ENCODE assay signal across 8 cellular contexts in genomic region chr2:86719637-86720540, GRCh38. TPM values are rescaled to one million over a fixed set of nuclear protein-coding genes. Genes with fewer than 3 reads are reported as not detected.
DNase-seq lines count a peak whose midpoint lies in the region; ATAC-seq and TF ChIP-seq lines count a peak whose summit lies in the region.
"Not testable (repeated sequence)": the region's sequence is repeated elsewhere in the genome, so short reads cannot be mapped to it uniquely, and the experiment has no call there.

TSS of gene RMND5A (plus strand) at chr2:86720291. CDS start at chr2:86720668, 377 bp downstream.

- TF ChIP-seq CTCF in Peyer's patch (IDR thresholded peaks at IDR 0.05), result not testable (repeated sequence)

- not testable (repeated sequence) for H3K36me3 ChIP-seq in HUES64 (ENCODE audit: insufficient read depth, low read length); Peyer's patch

- WGBS in HUES64, result under 1% methylated on average over 65 of the region's 95 CpGs

- H3K4me3 ChIP-seq in HUES64 (ENCODE audit: low read length) (peak within 1 kb of the TSS; percentile 67), Peyer's patch (peak within 1 kb of the TSS; percentile 67 to 88 (median 76)), mononuclear cell (ENCODE audit: low read length) (peak within 1 kb of the TSS; percentile 48)

- ATAC-seq in GM21447 (IDR thresholded peaks at IDR 0.05; ENCODE audit: unreplicated experiment), result peak; percentile 88

- not testable (repeated sequence) for H3K4me1 ChIP-seq in HUES64 (ENCODE audit: insufficient read depth, low read length); Peyer's patch; mononuclear cell (ENCODE audit: insufficient read depth, low read length)

- DNase-seq in D341Med (ENCODE audit: low spot score), result peak; percentile 72
- DNase-seq in Peyer's patch, result peak; percentile 83 to 96 (median 93)
- peak; percentile 97 for DNase-seq in activated T-cell treated with anti-CD3 and anti-CD28 coated beads, Interleukin-2, amount 50 U/mL, for 1 hour
- peak; percentile 69 for DNase-seq in epithelial cell of prostate (ENCODE audit: low read depth, low spot score)
- DNase-seq in stimulated activated CD8-positive, alpha-beta memory T cell treated with anti-CD3 and anti-CD28 coated beads, Interleukin-15, amount 100 ng/mL, for 48 hours (ENCODE audit: low read depth in 2 of 2), result peak; percentile 87 to 93

- not testable (repeated sequence) for H3K27me3 ChIP-seq in HUES64 (ENCODE audit: insufficient read depth, low read length); Peyer's patch; mononuclear cell (ENCODE audit: insufficient read depth, low read length)

- not testable (repeated sequence) for H3K9me3 ChIP-seq in HUES64 (ENCODE audit: insufficient read depth, low read depth, low read length); Peyer's patch; mononuclear cell (ENCODE audit: low read depth, low read length)

- H3K9ac ChIP-seq in HUES64 (ENCODE audit: low read depth, low read length), result peak within 1 kb of the TSS; percentile 79

- H3K27ac ChIP-seq in HUES64 (ENCODE audit: low read depth, low read length), result peak within 1 kb of the TSS; percentile 82
- H3K27ac ChIP-seq in Peyer's patch, result peak within 1 kb of the TSS; percentile 89 to 95 (median 92)
- peak within 1 kb of the TSS; percentile 60 for H3K27ac ChIP-seq in epithelial cell of prostate

- peak; percentile 77 to 85 for TF ChIP-seq POLR2A in Peyer's patch (IDR thresholded peaks at IDR 0.05)

RNA-seq across cellular contexts. Expression of gene RMND5A, which starts in this region (rescaled TPM):
- polyA plus RNA-seq in HUES64 (2013, experiment 1 of 2), result 26.6 TPM
- 27.8 TPM for polyA plus RNA-seq in HUES64 (2013, experiment 2 of 2)
- 10 to 100 TPM; 26.4 to 98.6 (median 49.6) TPM for total RNA-seq in Peyer's patch
- total RNA-seq in mononuclear cell, result 47.1 TPM

Comparison
In these comparisons a context has a peak if more than half of its experiments do, and no peak if none do; other contexts are left out.
1. Peak in every context shown above with its lines: DNase-seq, ATAC-seq, H3K4me3 ChIP-seq and H3K27ac ChIP-seq.